In the genomic region with DNA sequence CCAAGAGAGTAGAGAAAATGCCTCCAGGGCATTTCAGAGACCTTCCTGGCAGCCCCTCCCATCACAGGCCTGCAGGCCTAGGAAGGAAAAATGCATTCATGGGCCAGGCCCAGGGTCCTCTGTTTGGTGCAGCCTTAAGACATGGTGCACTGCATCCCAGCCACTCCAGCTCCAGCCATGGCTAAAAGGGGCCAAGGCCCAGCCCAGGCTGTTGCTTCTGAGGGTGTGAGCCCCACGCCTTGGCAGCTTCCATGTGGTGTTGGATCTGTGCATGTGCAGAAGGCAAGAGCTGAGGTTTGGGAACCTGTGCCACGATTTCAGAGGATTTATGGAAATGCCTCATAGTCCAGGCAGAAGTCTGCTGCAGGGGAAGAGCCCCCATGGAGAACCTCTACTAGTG, we compare ENCODE assay signal across 25 cellular contexts.
"Had no signal": no experiment of that assay in that cellular context is flagged by ENCODE, and none has a peak within 500 bp of the region (broad histone marks: within the 10 kb centered on the region; RNA-seq: fewer than 3 reads in every experiment).

No MANE protein-coding gene starts in this region.

- H3K36me3 ChIP-seq: colonic mucosa, esophagus muscularis mucosa, gastroesophageal sphincter, heart left ventricle, left lung, lower lobe of right lung had no signal

- H3K4me1 Mint-ChIP-seq: endodermal cell, immature natural killer cell, mesothelial cell of epicardium had no signal

- DNase-seq: colonic mucosa; cortex of kidney; effector CD8-positive, alpha-beta T cell; effector memory CD8-positive, alpha-beta T cell; endodermal cell; foreskin keratinocyte; hypothalamus; immature natural killer cell; islet precursor cell; kidney; kidney glomerular epithelial cell; left ventricle myocardium superior; lower lobe of right lung; mesenchymal stem cell; mucosa of descending colon had no signal

- ATAC-seq: effector memory CD8-positive, alpha-beta T cell; foreskin keratinocyte; gastroesophageal sphincter; heart left ventricle; left lung; left ventricle myocardium superior; lower lobe of right lung; mucosa of descending colon had no signal

- H3K27ac Mint-ChIP-seq: dendritic cell treated with granulocyte-macrophage colony-stimulating factor and Interleukin-4, amounts not matched to agents 40 ng/mL and 50 ng/mL, for 4 days; effector memory CD8-positive, alpha-beta T cell; endodermal cell; immature natural killer cell; mesothelial cell of epicardium had no signal

- H3K79me2 ChIP-seq: hepatocyte had no signal

- H3K27me3 ChIP-seq: colonic mucosa, esophagus muscularis mucosa, foreskin keratinocyte, gastroesophageal sphincter, heart left ventricle, hepatocyte, left lung had no signal

- H3K27ac ChIP-seq: colonic mucosa, esophagus muscularis mucosa, foreskin keratinocyte, gastroesophageal sphincter, heart left ventricle, hepatocyte, left lung, lower lobe of right lung had no signal

- H2AFZ ChIP-seq: hepatocyte had no signal

- H3K9me3 ChIP-seq: colonic mucosa, lower lobe of right lung had no signal

- H3K4me1 ChIP-seq: colonic mucosa, esophagus muscularis mucosa, foreskin keratinocyte, gastroesophageal sphincter, heart left ventricle, left lung, lower lobe of right lung had no signal

- H3K4me3 ChIP-seq: colonic mucosa, esophagus muscularis mucosa, gastroesophageal sphincter, heart left ventricle, hepatocyte, left lung, lower lobe of right lung, mucosa of descending colon had no signal

- H3K4me3 Mint-ChIP-seq: dendritic cell treated with granulocyte-macrophage colony-stimulating factor and Interleukin-4, amounts not matched to agents 40 ng/mL and 50 ng/mL, for 4 days; effector memory CD8-positive, alpha-beta T cell; endodermal cell; immature natural killer cell; mesothelial cell of epicardium had no signal

- FAIRE-seq: endometrium, endothelial cell of umbilical vein, frontal cortex, kidney had no signal

- H3K27me3 Mint-ChIP-seq: dendritic cell treated with granulocyte-macrophage colony-stimulating factor and Interleukin-4, amounts not matched to agents 40 ng/mL and 50 ng/mL, for 4 days; effector memory CD8-positive, alpha-beta T cell had no signal

- H3K4me2 ChIP-seq: hepatocyte had no signal

- H3K36me3 Mint-ChIP-seq: mesothelial cell of epicardium had no signal
